In the genomic region with DNA sequence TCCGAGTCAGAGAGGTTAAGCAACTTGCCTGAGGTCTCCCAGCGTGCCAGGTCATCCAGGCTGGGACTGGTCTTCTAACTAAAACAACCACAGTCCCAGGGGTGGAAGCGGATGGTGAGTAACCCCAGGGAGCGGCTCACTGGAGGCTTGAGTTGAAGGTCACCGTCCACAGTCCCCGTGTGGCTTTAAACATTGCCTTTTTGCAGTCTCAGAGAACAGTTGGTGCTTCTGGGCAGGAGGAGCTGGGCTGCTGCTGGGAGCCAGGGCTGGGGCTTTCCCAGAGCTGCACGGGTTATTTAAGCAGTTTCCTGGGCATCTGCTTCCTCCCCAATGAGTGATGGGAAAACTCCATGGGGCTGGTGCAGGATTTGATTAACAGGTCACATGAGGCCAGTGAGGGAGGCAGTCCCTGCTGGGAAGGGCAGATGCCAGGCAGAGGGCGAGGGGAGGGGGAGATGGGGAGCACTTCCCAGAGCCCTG, we compare ENCODE assay signal across 8 cellular contexts. TPM values are rescaled to one million over a fixed set of nuclear protein-coding genes. Genes with fewer than 3 reads are reported as not detected.
DNase-seq lines count a peak whose midpoint lies in the region; ATAC-seq, FAIRE-seq and TF ChIP-seq lines count a peak whose summit lies in the region.

No MANE protein-coding gene starts in this region.

- no peaks in the 10 kb centered on the region for H3K27me3 ChIP-seq in prostate gland (replicated peaks; ENCODE audit: insufficient read depth)
- H3K27me3 ChIP-seq in HAP-1 (ENCODE audit: low read depth): no peaks in the 10 kb centered on the region

- H3K9me3 ChIP-seq in ES-I3 (ENCODE audit: control insufficient read depth, insufficient read depth, low read length): no peaks in the 10 kb centered on the region
- H3K9me3 ChIP-seq in prostate gland: no peaks in the 10 kb centered on the region
- no peaks in the 10 kb centered on the region for H3K9me3 ChIP-seq in HAP-1

- WGBS in prostate gland: 56% methylated on average over 8 of the region's 8 CpGs

- H3K27ac ChIP-seq in prostate gland: peak overlapping the region; percentile 10 to 43

- TF ChIP-seq POLR2A in prostate gland (IDR thresholded peaks at IDR 0.05): no peak

- in situ Hi-C loops in HAP-1 (cut with MboI; ENCODE audit: low sequenced_read_pairs): no loop called here

- no peak for ATAC-seq in HG02981 (IDR thresholded peaks at IDR 0.05; ENCODE audit: unreplicated experiment)

- intact Hi-C loops in prostate gland (cut with DNase I): no loop called here

- H3K9ac ChIP-seq in ES-I3 (ENCODE audit: low read depth, low read length): 0 out of 2 replicates have a peak overlapping the region, but pooled peaks have one; percentile 1

- DNase-seq in RCC 7860 (ENCODE audit: low spot score): peak; percentile 81
- peak; percentile 49 for DNase-seq in fibroblast of pulmonary artery (ENCODE audit: low read depth)
- DNase-seq in prostate gland (ENCODE audit: low spot score): no peak
- DNase-seq in NK-92 (lab: John Stamatoyannopoulos, UW; ENCODE audit: unreplicated experiment): no peak
- DNase-seq in HAP-1 (ENCODE audit: low spot score in 2 of 2): no peak
- no peak for DNase-seq in iPS-NIHi7 (ENCODE audit: extremely low spot score)

- no peak overlapping the region for H3K4me3 ChIP-seq in fibroblast of pulmonary artery (replicated peaks; ENCODE audit: low read depth, low read length)
- no peak overlapping the region for H3K4me3 ChIP-seq in prostate gland
- H3K4me3 ChIP-seq in HAP-1: no peak overlapping the region

- FAIRE-seq in RCC 7860 (lab: Jason Lieb, UNC): peak; percentile 88

- H3K4me1 ChIP-seq in ES-I3 (ENCODE audit: insufficient read depth, low read length) (peaks cover 54% of the 10 kb centered on the region), prostate gland (replicated peaks) (peaks cover 2% of the 10 kb centered on the region), HAP-1 (no peaks in the 10 kb centered on the region)

- no peak for TF ChIP-seq CTCF in fibroblast of pulmonary artery (IDR thresholded peaks at IDR 0.05; ENCODE audit: low read length, missing control alignments)
- no peak for TF ChIP-seq CTCF in prostate gland (IDR thresholded peaks at IDR 0.05)

- no peaks in the 10 kb centered on the region for H3K36me3 ChIP-seq in ES-I3 (ENCODE audit: insufficient read depth, low read length)
- no peaks in the 10 kb centered on the region for H3K36me3 ChIP-seq in prostate gland
- H3K36me3 ChIP-seq in HAP-1 (replicated peaks): no peaks in the 10 kb centered on the region

RNA-seq across cellular contexts. Expression of gene ARHGEF10L, which starts 12.3 kb away (rescaled TPM):
- total RNA-seq in prostate gland: 10 to 100 TPM; 26.0 to 39.7 TPM

Comparison
In these comparisons a context has a peak if more than half of its experiments do, and no peak if none do; other contexts are left out.
1. DNase-seq: peak in RCC 7860 (single experiment) and fibroblast of pulmonary artery (single experiment); none in prostate gland (single experiment), NK-92 (single experiment), HAP-1 (0 of 2) and iPS-NIHi7 (single experiment).